Comparison of ENCODE assay signal across 17 cellular contexts in genomic region chr14:74348241-74348734, GRCh38. TPM values are rescaled to one million over a fixed set of nuclear protein-coding genes. Genes with fewer than 3 reads are reported as not detected.
DNase-seq lines count a peak whose midpoint lies in the region; ATAC-seq and TF ChIP-seq lines count a peak whose summit lies in the region.
"Had no signal": no experiment of that assay in that cellular context is flagged by ENCODE, and none has a peak within 500 bp of the region (broad histone marks: within the 10 kb centered on the region; RNA-seq: fewer than 3 reads in every experiment).

Gene VRTN (plus strand): TSS chr14:74348471. CDS start chr14:74356784, 8,313 bp downstream.

- TF ChIP-seq CTCF in endothelial cell (IDR thresholded peaks at IDR 0.05; ENCODE audit: unreplicated experiment) (no peak), type B pancreatic cell (conservative IDR thresholded peaks at IDR 0.05) (no peak)

- ATAC-seq in activated CD8-positive, alpha-beta memory T cell treated with anti-CD3 and anti-CD28 coated beads, Interleukin-2, amount 10 ng/mL, durations not matched to agents 7 days and 5 days, result no peak

- CTCF ChIA-PET in activated CD8-positive, alpha-beta memory T cell treated with anti-CD3 and anti-CD28 coated beads, Interleukin-2, amount 10 ng/mL, durations not matched to agents 7 days and 5 days (lab: Charles Lee), result interaction anchor here (1.2 kb wide), 1 partner anchor 23 kb away, joined by 5 read pairs; no protein-coding TSS in a partner anchor

- no peaks in the 10 kb centered on the region for H3K9me3 Mint-ChIP-seq in activated CD8-positive, alpha-beta memory T cell treated with anti-CD3 and anti-CD28 coated beads, Interleukin-2, amount 10 ng/mL, durations not matched to agents 7 days and 5 days (ENCODE audit: low read depth)
- H3K9me3 Mint-ChIP-seq in endothelial cell (ENCODE audit: unreplicated experiment) (no peaks in the 10 kb centered on the region), type B pancreatic cell (no peaks in the 10 kb centered on the region), immature natural killer cell (no peaks in the 10 kb centered on the region)

- H3K27me3 Mint-ChIP-seq in activated CD8-positive, alpha-beta memory T cell treated with anti-CD3 and anti-CD28 coated beads, Interleukin-2, amount 10 ng/mL, durations not matched to agents 7 days and 5 days, result peaks cover 22% of the 10 kb centered on the region
- H3K27me3 Mint-ChIP-seq in endothelial cell (ENCODE audit: unreplicated experiment), result no peaks in the 10 kb centered on the region
- peaks cover 32% of the 10 kb centered on the region for H3K27me3 Mint-ChIP-seq in type B pancreatic cell
- peaks cover 0 to 6% (median 0%) of the 10 kb centered on the region in 3 donors for H3K27me3 Mint-ChIP-seq in immature natural killer cell (ENCODE audit: low read depth in 3 of 3)

- no peaks in the 10 kb centered on the region for H3K4me1 Mint-ChIP-seq in activated CD8-positive, alpha-beta memory T cell treated with anti-CD3 and anti-CD28 coated beads, Interleukin-2, amount 10 ng/mL, durations not matched to agents 7 days and 5 days
- H3K4me1 Mint-ChIP-seq in endothelial cell (ENCODE audit: unreplicated experiment) (peaks cover 21% of the 10 kb centered on the region), type B pancreatic cell (ENCODE audit: unreplicated experiment) (no peaks in the 10 kb centered on the region), immature natural killer cell (no peaks in the 10 kb centered on the region)

- H3K27ac Mint-ChIP-seq in activated CD8-positive, alpha-beta memory T cell treated with anti-CD3 and anti-CD28 coated beads, Interleukin-2, amount 10 ng/mL, durations not matched to agents 7 days and 5 days, result peak within 1 kb of the TSS; percentile 16
- no peak within 1 kb of the TSS for H3K27ac Mint-ChIP-seq in endothelial cell (ENCODE audit: unreplicated experiment)
- no peak within 1 kb of the TSS for H3K27ac Mint-ChIP-seq in type B pancreatic cell
- H3K27ac Mint-ChIP-seq in immature natural killer cell, result no peak within 1 kb of the TSS

- no peak for DNase-seq in activated CD8-positive, alpha-beta memory T cell treated with anti-CD3 and anti-CD28 coated beads, Interleukin-2, amount 10 ng/mL, durations not matched to agents 7 days and 5 days
- DNase-seq in activated CD8-positive, alpha-beta memory T cell treated with anti-CD3 and anti-CD28 coated beads, Interleukin-2, amount 50 U/mL, for 48 hours, result no peak
- DNase-seq in endothelial cell (ENCODE audit: low spot score), result no peak
- DNase-seq in iPS-NIHi7 (ENCODE audit: extremely low spot score), result peak; percentile 53
- DNase-seq in type B pancreatic cell (ENCODE audit: extremely low spot score, unreplicated experiment), result no peak
- DNase-seq in immature natural killer cell, result no peak
- DNase-seq in hypothalamus (lab: John Stamatoyannopoulos, UW), result no peak
- no peak for DNase-seq in HK-2 (ENCODE audit: unreplicated experiment)
- DNase-seq: DMS 273 treated with DMSO at 0.1 percent for 48 hours, HCEC 1CT, MM.1S, NCI-H1105, NCI-H1930, NCI-H2171, NCI-H82, SIG-M5 had no signal

- no peaks in the 10 kb centered on the region for H3K36me3 Mint-ChIP-seq in activated CD8-positive, alpha-beta memory T cell treated with anti-CD3 and anti-CD28 coated beads, Interleukin-2, amount 10 ng/mL, durations not matched to agents 7 days and 5 days
- H3K36me3 Mint-ChIP-seq in endothelial cell (ENCODE audit: low read depth, unreplicated experiment), result no peaks in the 10 kb centered on the region
- H3K36me3 Mint-ChIP-seq in type B pancreatic cell, result no peaks in the 10 kb centered on the region
- H3K36me3 Mint-ChIP-seq in immature natural killer cell, result no peaks in the 10 kb centered on the region

- no peak within 1 kb of the TSS for H3K4me3 Mint-ChIP-seq in activated CD8-positive, alpha-beta memory T cell treated with anti-CD3 and anti-CD28 coated beads, Interleukin-2, amount 10 ng/mL, durations not matched to agents 7 days and 5 days
- H3K4me3 Mint-ChIP-seq in endothelial cell (ENCODE audit: unreplicated experiment) (peak within 1 kb of the TSS; percentile 60), type B pancreatic cell (peak within 1 kb of the TSS; percentile 15), immature natural killer cell (no peak within 1 kb of the TSS)

RNA-seq across cellular contexts. Expression of gene VRTN, which starts in this region (rescaled TPM):
- not detected for total RNA-seq in activated CD8-positive, alpha-beta memory T cell treated with anti-CD3 and anti-CD28 coated beads, Interleukin-2, amount 10 ng/mL, durations not matched to agents 7 days and 5 days
- total RNA-seq in endothelial cell (ENCODE audit: unreplicated experiment) (4.3 TPM), type B pancreatic cell (ENCODE audit: low replicate concordance) (not detected in 2 replicates)
- not detected for polyA plus RNA-seq in immature natural killer cell
- total RNA-seq: NCI-H460 had no signal

Comparison
In these comparisons a context has a peak if more than half of its experiments do, and no peak if none do; other contexts are left out.
1. H3K4me3 Mint-ChIP-seq: peak in endothelial cell (single experiment) and type B pancreatic cell (single experiment); none in activated CD8-positive, alpha-beta memory T cell treated with anti-CD3 and anti-CD28 coated beads, Interleukin-2, amount 10 ng/mL, durations not matched to agents 7 days and 5 days (single experiment) and immature natural killer cell (0 of 5).